ENCODE assay signal across 16 cellular contexts in genomic region chr2:70979626-70980025, GRCh38. TPM values are rescaled to one million over a fixed set of nuclear protein-coding genes. Genes with fewer than 3 reads are reported as not detected.
DNase-seq lines count a peak whose midpoint lies in the region; TF ChIP-seq lines count a peak whose summit lies in the region.
"Had no signal": no experiment of that assay in that cellular context is flagged by ENCODE, and none has a peak within 500 bp of the region (broad histone marks: within the 10 kb centered on the region; RNA-seq: fewer than 3 reads in every experiment).

No MANE protein-coding gene starts in this region.

- in situ Hi-C loops in ACHN (cut with HindIII; ENCODE audit: low pct_ligation_motif_present, low pct_unique_long_range_greater_than_20kb, low sequenced_read_pairs), result no loop called here

- 91 to 100% methylated on average over 1 to 9 of the region's 9 CpGs for WGBS in endodermal cell (ENCODE audit: insufficient coverage in 1 of 2, insufficient read length in 1 of 2), 2 experiments

- H3K9me3 ChIP-seq in endodermal cell (ENCODE audit: control insufficient read depth, low read length) (no peaks in the 10 kb centered on the region), vagina (no peaks in the 10 kb centered on the region)
- H3K9me3 ChIP-seq: mucosa of descending colon, thoracic aorta had no signal

- DNase-seq in activated naive CD4-positive, alpha-beta T cell treated with anti-CD3 and anti-CD28 coated beads for 36 hours, result peak; percentile 3
- no peak for DNase-seq in activated naive CD4-positive, alpha-beta T cell (lab: John Stamatoyannopoulos, UW)
- DNase-seq in endodermal cell (peak; percentile 46), nephron progenitor cell (no peak), vagina (ENCODE audit: extremely low spot score in 2 of 2) (peak in 1 of 2 donors; percentile 95), NCI-H2029 treated with DMSO at 0.1 percent for 48 hours (lab: John Stamatoyannopoulos, UW) (no peak), ACHN (no peak)
- DNase-seq in stimulated activated CD4-positive, alpha-beta T cell treated with anti-CD3 and anti-CD28 coated beads, Interleukin-12 subunit alpha, Interleukin-12 subunit beta, amount 100 ng/mL, for 4 hours, result no peak
- DNase-seq: activated naive CD4-positive, alpha-beta T cell treated with Interleukin-2 at 50 U/mL for 16 hours; NCI-H1092; NCI-H82 had no signal

- TF ChIP-seq CTCF in endodermal cell (conservative IDR thresholded peaks at IDR 0.05), result no peak
- TF ChIP-seq CTCF in nephron progenitor cell (IDR thresholded peaks at IDR 0.05), result no peak
- no peak for TF ChIP-seq CTCF in vagina (IDR thresholded peaks at IDR 0.05)

- peaks cover 2% of the 10 kb centered on the region for H3K36me3 Mint-ChIP-seq in activated naive CD4-positive, alpha-beta T cell treated with anti-CD3 and anti-CD28 coated beads for 36 hours (ENCODE audit: low read depth)
- H3K36me3 Mint-ChIP-seq in endodermal cell (ENCODE audit: low read depth), result no peaks in the 10 kb centered on the region
- peaks cover 5% of the 10 kb centered on the region for H3K36me3 Mint-ChIP-seq in nephron progenitor cell (ENCODE audit: low read depth)

- H3K36me3 ChIP-seq in endodermal cell (ENCODE audit: control insufficient read depth, insufficient read depth, low read length) (no peaks in the 10 kb centered on the region), vagina (no peaks in the 10 kb centered on the region)
- H3K36me3 ChIP-seq: thoracic aorta had no signal

- H3K4me3 ChIP-seq in endodermal cell (ENCODE audit: low read length) (no peak overlapping the region), vagina (no peak overlapping the region)
- H3K4me3 ChIP-seq: mucosa of descending colon had no signal

- H3K4me1 ChIP-seq in endodermal cell (ENCODE audit: control insufficient read depth, insufficient read depth, low read length) (peaks cover 7% of the 10 kb centered on the region), vagina (peaks cover 24% of the 10 kb centered on the region)

- no peak overlapping the region for H3K27ac Mint-ChIP-seq in activated naive CD4-positive, alpha-beta T cell treated with anti-CD3 and anti-CD28 coated beads for 36 hours
- no peak overlapping the region for H3K27ac Mint-ChIP-seq in endodermal cell
- H3K27ac Mint-ChIP-seq in nephron progenitor cell, result no peak overlapping the region

- H3K9ac ChIP-seq in endodermal cell (ENCODE audit: extremely low read depth, low read length, poor library complexity, severe bottlenecking), result no peak overlapping the region

- intact Hi-C loops in activated naive CD4-positive, alpha-beta T cell treated with anti-CD3 and anti-CD28 coated beads for 36 hours (cut with micrococcal nuclease), result loop anchor here (2.0 kb wide), 1 partner anchor 33 kb away; no protein-coding TSS in a partner anchor
- intact Hi-C loops in vagina (cut with DNase I), result no loop called here

- TF ChIP-seq POLR2A in vagina (IDR thresholded peaks at IDR 0.05), result no peak

- H3K27ac ChIP-seq in endodermal cell (ENCODE audit: low read depth, low read length), result no peak overlapping the region
- H3K27ac ChIP-seq in vagina, result peak overlapping the region; percentile 92

- H3K4me1 Mint-ChIP-seq in activated naive CD4-positive, alpha-beta T cell treated with anti-CD3 and anti-CD28 coated beads for 36 hours (ENCODE audit: low read depth), result peaks cover 17% of the 10 kb centered on the region
- H3K4me1 Mint-ChIP-seq in endodermal cell (peaks cover 16% of the 10 kb centered on the region), nephron progenitor cell (peaks cover 50% of the 10 kb centered on the region)

- H3K4me3 Mint-ChIP-seq in activated naive CD4-positive, alpha-beta T cell treated with anti-CD3 and anti-CD28 coated beads for 36 hours, result no peak overlapping the region
- H3K4me3 Mint-ChIP-seq in endodermal cell (peak overlapping the region; percentile 58), nephron progenitor cell (peak overlapping the region; percentile 76)

- no peaks in the 10 kb centered on the region for H3K9me3 Mint-ChIP-seq in activated naive CD4-positive, alpha-beta T cell treated with anti-CD3 and anti-CD28 coated beads for 36 hours
- H3K9me3 Mint-ChIP-seq in endodermal cell (no peaks in the 10 kb centered on the region), nephron progenitor cell (no peaks in the 10 kb centered on the region)

- CTCF ChIA-PET in activated naive CD4-positive, alpha-beta T cell treated with anti-CD3 and anti-CD28 coated beads for 36 hours (lab: Charles Lee), result interaction anchor here (1.1 to 2.4 kb wide), 2 partner anchors 14 to 15 kb away, joined by 6 to 27 read pairs; no protein-coding TSS in a partner anchor

- H3K27me3 ChIP-seq in endodermal cell (ENCODE audit: control insufficient read depth, insufficient read depth, low read length, poor library complexity, severe bottlenecking) (peaks cover 20% of the 10 kb centered on the region), vagina (no peaks in the 10 kb centered on the region)
- H3K27me3 ChIP-seq: dorsolateral prefrontal cortex, hepatocyte had no signal

- no peaks in the 10 kb centered on the region for H3K27me3 Mint-ChIP-seq in activated naive CD4-positive, alpha-beta T cell treated with anti-CD3 and anti-CD28 coated beads for 36 hours (ENCODE audit: low read depth)
- peaks cover 19% of the 10 kb centered on the region for H3K27me3 Mint-ChIP-seq in endodermal cell (ENCODE audit: insufficient read depth)
- peaks cover 7% of the 10 kb centered on the region for H3K27me3 Mint-ChIP-seq in nephron progenitor cell (ENCODE audit: low read depth, poor library complexity)

RNA-seq across cellular contexts. Expression of gene ANKRD53, which starts 1.2 kb away (rescaled TPM):
- under 1 TPM in 1 of 2 experiments, not detected in 1; 0.24 TPM for total RNA-seq in activated naive CD4-positive, alpha-beta T cell treated with anti-CD3 and anti-CD28 coated beads for 36 hours
- total RNA-seq in endodermal cell, result under 1 TPM; 0.24 to 0.97 TPM
- polyA plus RNA-seq in endodermal cell (2013, experiment 1 of 2), result 1.1 TPM
- 0.62 TPM for polyA plus RNA-seq in endodermal cell (2013, experiment 2 of 2)
- total RNA-seq in vagina, result 4.9 TPM
- total RNA-seq: activated CD8-positive, alpha-beta memory T cell treated with anti-CD3 and anti-CD28 coated beads for 36 hours had no signal

RNA-seq across cellular contexts. Expression of gene TEX261, which starts 15.0 kb away (rescaled TPM):
- total RNA-seq in activated naive CD4-positive, alpha-beta T cell treated with anti-CD3 and anti-CD28 coated beads for 36 hours, result 10 to 100 TPM; 17.8 to 18.7 TPM
- total RNA-seq in endodermal cell (10 to 100 TPM; 13.3 to 19.9 TPM), vagina (29.0 TPM)
- polyA plus RNA-seq in endodermal cell (2013, experiment 1 of 2), result 33.6 TPM
- 25.2 TPM for polyA plus RNA-seq in endodermal cell (2013, experiment 2 of 2)

RNA-seq across cellular contexts. Expression of gene ATP6V1B1, which starts 43.9 kb away (rescaled TPM):
- not detected for total RNA-seq in activated naive CD4-positive, alpha-beta T cell treated with anti-CD3 and anti-CD28 coated beads for 36 hours
- total RNA-seq in endodermal cell, result not detected
- polyA plus RNA-seq in endodermal cell (2013, experiment 1 of 2), result 1.1 TPM
- polyA plus RNA-seq in endodermal cell (2013, experiment 2 of 2), result 0.79 TPM
- total RNA-seq in vagina, result not detected
- total RNA-seq: activated CD8-positive, alpha-beta memory T cell treated with anti-CD3 and anti-CD28 coated beads for 36 hours; mucosa of descending colon had no signal

Comparison
In these comparisons a context has a peak if more than half of its experiments do, and no peak if none do; other contexts are left out.
1. DNase-seq: peak in activated naive CD4-positive, alpha-beta T cell treated with anti-CD3 and anti-CD28 coated beads for 36 hours (single experiment) and endodermal cell (single experiment); none in activated naive CD4-positive, alpha-beta T cell (0 of 4), nephron progenitor cell (single experiment), NCI-H2029 treated with DMSO at 0.1 percent for 48 hours (single experiment), stimulated activated CD4-positive, alpha-beta T cell treated with anti-CD3 and anti-CD28 coated beads, Interleukin-12 subunit alpha, Interleukin-12 subunit beta, amount 100 ng/mL, for 4 hours (single experiment) and ACHN (single experiment).